2 cellular contexts compared by ENCODE assay signal in genomic region chr11:86937193-86937806, GRCh38. TPM values are rescaled to one million over a fixed set of nuclear protein-coding genes. Genes with fewer than 3 reads are reported as not detected.
"Had no signal": no experiment of that assay in that cellular context is flagged by ENCODE, and none has a peak within 500 bp of the region (broad histone marks: within the 10 kb centered on the region; RNA-seq: fewer than 3 reads in every experiment).

No MANE protein-coding gene starts in this region.

RNA-seq across cellular contexts. Expression of gene FZD4, which starts 17.9 kb away (rescaled TPM):
- total RNA-seq: activated CD4-positive, alpha-beta T cell treated with anti-CD3 and anti-CD28 coated beads, Interleukin-2, amount 10 ng/mL, durations not matched to agents 24 days and 14 days; activated CD8-positive, alpha-beta T cell treated with anti-CD3 and anti-CD28 coated beads, Interleukin-2, amount 10 ng/mL, durations not matched to agents 7 days and 5 days had no signal
